8 cellular contexts compared by ENCODE assay signal in the genomic region with DNA sequence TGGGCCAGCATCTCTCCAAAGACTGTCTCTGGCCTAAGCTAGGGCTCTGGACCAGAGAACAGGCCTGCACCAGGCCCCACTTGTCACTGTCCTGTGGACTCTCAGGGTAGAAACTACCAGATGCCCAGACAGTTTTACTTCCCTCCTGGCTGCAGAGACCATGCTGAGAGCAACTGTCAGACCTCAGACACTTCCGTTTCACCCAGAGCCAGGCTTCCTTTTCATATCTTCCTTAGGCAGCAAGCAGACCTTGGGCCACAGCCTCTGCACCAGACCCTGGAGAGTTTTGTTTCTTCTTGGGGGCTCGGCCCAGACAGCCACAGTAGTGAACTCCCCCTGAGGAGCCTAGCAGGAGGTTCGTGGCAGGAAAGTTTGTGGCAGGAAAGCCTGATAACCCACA. TPM values are rescaled to one million over a fixed set of nuclear protein-coding genes. Genes with fewer than 3 reads are reported as not detected.
DNase-seq lines count a peak whose midpoint lies in the region; ATAC-seq lines count a peak whose summit lies in the region.

No MANE protein-coding gene starts in this region.

- no peaks in the 10 kb centered on the region for H3K36me3 Mint-ChIP-seq in activated naive CD4-positive, alpha-beta T cell treated with anti-CD3 and anti-CD28 coated beads for 36 hours (ENCODE audit: low read depth)

- DNase-seq in activated naive CD4-positive, alpha-beta T cell treated with anti-CD3 and anti-CD28 coated beads for 36 hours, result peak; percentile 54
- DNase-seq in activated naive CD4-positive, alpha-beta T cell treated with anti-CD3 and anti-CD28 coated beads, Interleukin-2, amount 50 U/mL, for 16 hours, result no peak
- peak; percentile 76 for DNase-seq in SKM-1 treated with dmso at 0.1 percent for 144 hours (lab: John Stamatoyannopoulos, UW; ENCODE audit: unreplicated experiment)
- peak; percentile 40 to 44 for DNase-seq in left colon
- DNase-seq in effector CD8-positive, alpha-beta T cell (lab: John Stamatoyannopoulos, UW), result no peak
- DNase-seq in EL, result no peak
- DNase-seq in NCI-H82 treated with DMSO at 0.1 percent for 48 hours (lab: John Stamatoyannopoulos, UW; ENCODE audit: unreplicated experiment), result no peak

- no peaks in the 10 kb centered on the region for H3K9me3 Mint-ChIP-seq in activated naive CD4-positive, alpha-beta T cell treated with anti-CD3 and anti-CD28 coated beads for 36 hours

- H3K4me1 Mint-ChIP-seq in activated naive CD4-positive, alpha-beta T cell treated with anti-CD3 and anti-CD28 coated beads for 36 hours (ENCODE audit: low read depth), result peaks cover 55% of the 10 kb centered on the region

- H3K27ac Mint-ChIP-seq in activated naive CD4-positive, alpha-beta T cell treated with anti-CD3 and anti-CD28 coated beads for 36 hours, result peak overlapping the region; percentile 86

- no peaks in the 10 kb centered on the region for H3K27me3 Mint-ChIP-seq in activated naive CD4-positive, alpha-beta T cell treated with anti-CD3 and anti-CD28 coated beads for 36 hours (ENCODE audit: low read depth)

- CTCF ChIA-PET in activated naive CD4-positive, alpha-beta T cell treated with anti-CD3 and anti-CD28 coated beads for 36 hours (lab: Charles Lee), result interaction anchor here (1.2 to 1.7 kb wide), 2 partner anchors 12 to 179 kb away, joined by 3 to 6 read pairs; partner anchors contain the start of gene FCHSD2

- H3K4me3 Mint-ChIP-seq in activated naive CD4-positive, alpha-beta T cell treated with anti-CD3 and anti-CD28 coated beads for 36 hours, result no peak overlapping the region

- ATAC-seq in HG02981 (IDR thresholded peaks at IDR 0.05; ENCODE audit: unreplicated experiment) (peak; percentile 45), left colon (peak; percentile 49)

- intact Hi-C loops in activated naive CD4-positive, alpha-beta T cell treated with anti-CD3 and anti-CD28 coated beads for 36 hours (cut with micrococcal nuclease), result no loop called here
- intact Hi-C loops in left colon (cut with DNase I, micrococcal nuclease), result no loop called here

RNA-seq across cellular contexts. Expression of gene FCHSD2, which starts 12.1 kb away (rescaled TPM):
- 10 to 100 TPM; 31.1 to 36.8 TPM for total RNA-seq in activated naive CD4-positive, alpha-beta T cell treated with anti-CD3 and anti-CD28 coated beads for 36 hours
- total RNA-seq in left colon, result 10 to 100 TPM; 20.0 to 22.1 TPM

Comparison
In these comparisons a context has a peak if more than half of its experiments do, and no peak if none do; other contexts are left out.
1. DNase-seq: peak in activated naive CD4-positive, alpha-beta T cell treated with anti-CD3 and anti-CD28 coated beads for 36 hours (single experiment), SKM-1 treated with dmso at 0.1 percent for 144 hours (single experiment) and left colon (2 of 2); none in activated naive CD4-positive, alpha-beta T cell treated with anti-CD3 and anti-CD28 coated beads, Interleukin-2, amount 50 U/mL, for 16 hours (single experiment), effector CD8-positive, alpha-beta T cell (single experiment), EL (single experiment) and NCI-H82 treated with DMSO at 0.1 percent for 48 hours (single experiment).